Comparison of ENCODE assay signal across 1 cellular context in the genomic region with DNA sequence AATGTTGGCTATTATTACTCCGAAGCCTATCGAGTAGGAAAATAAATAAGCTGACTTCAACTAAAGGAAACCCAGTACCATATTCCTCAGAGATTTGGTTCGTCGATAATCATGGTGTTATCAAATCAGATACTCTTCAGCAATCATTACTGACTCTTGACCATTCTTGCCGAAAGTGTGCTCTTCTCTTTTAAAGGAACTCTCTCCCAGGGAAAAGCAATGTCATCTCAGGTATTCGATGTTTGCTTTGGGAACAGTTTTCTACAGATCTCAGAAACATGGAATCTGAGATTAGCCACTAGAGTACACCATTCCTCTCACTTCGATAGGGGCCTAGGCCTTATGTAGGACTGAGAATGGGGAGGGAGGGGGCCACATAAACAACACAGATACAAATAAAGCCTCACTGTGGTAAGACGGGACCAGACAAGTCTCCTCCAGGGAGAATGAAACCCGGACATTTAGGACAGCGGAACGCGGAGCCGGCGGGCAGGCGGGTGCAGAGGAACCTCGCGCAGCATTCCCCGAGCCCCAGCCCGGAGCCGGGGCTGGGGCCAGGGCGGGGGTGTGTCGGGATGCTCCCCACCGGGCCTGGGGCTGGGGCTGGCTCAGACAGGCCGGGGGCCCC.
A peak's percentile ranks its signal among the peaks of the same experiment; 100 is the strongest.
TF ChIP-seq lines count a peak whose summit lies in the region.

No MANE protein-coding gene starts in this region.

TF ChIP-seq in K562, 482 proteins besides CTCF, POLR2A, EP300 and RAD21:
- peak in 1 of 2 experiments; percentile 9; a peak in 1 of 4 replicates for TF ChIP-seq NRF1 (conservative IDR thresholded peaks at IDR 0.05 in 1 of 2, IDR thresholded peaks at IDR 0.05 in 1 of 2)
- TF ChIP-seq NFE2 (IDR thresholded peaks at IDR 0.05; ENCODE audit: low read depth), result 0 out of 2 replicates have a peak, but pooled peaks have one; percentile 9
- TF ChIP-seq, protein P1, sequence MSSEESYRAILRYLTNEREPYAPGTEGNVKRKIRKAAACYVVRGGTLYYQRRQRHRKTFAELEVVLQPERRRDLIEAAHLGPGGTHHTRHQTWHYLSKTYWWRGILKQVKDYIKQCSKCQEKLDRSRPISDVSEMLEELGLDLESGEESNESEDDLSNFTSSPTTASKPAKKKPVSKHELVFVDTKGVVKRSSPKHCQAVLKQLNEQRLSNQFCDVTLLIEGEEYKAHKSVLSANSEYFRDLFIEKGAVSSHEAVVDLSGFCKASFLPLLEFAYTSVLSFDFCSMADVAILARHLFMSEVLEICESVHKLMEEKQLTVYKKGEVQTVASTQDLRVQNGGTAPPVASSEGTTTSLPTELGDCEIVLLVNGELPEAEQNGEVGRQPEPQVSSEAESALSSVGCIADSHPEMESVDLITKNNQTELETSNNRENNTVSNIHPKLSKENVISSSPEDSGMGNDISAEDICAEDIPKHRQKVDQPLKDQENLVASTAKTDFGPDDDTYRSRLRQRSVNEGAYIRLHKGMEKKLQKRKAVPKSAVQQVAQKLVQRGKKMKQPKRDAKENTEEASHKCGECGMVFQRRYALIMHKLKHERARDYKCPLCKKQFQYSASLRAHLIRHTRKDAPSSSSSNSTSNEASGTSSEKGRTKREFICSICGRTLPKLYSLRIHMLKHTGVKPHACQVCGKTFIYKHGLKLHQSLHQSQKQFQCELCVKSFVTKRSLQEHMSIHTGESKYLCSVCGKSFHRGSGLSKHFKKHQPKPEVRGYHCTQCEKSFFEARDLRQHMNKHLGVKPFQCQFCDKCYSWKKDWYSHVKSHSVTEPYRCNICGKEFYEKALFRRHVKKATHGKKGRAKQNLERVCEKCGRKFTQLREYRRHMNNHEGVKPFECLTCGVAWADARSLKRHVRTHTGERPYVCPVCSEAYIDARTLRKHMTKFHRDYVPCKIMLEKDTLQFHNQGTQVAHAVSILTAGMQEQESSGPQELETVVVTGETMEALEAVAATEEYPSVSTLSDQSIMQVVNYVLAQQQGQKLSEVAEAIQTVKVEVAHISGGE (CRISPR knock-in tag; IDR thresholded peaks at IDR 0.05), result peak in 2 of 3 experiments; percentile 39 to 90; a peak in 3 of 6 replicates
- TF ChIP-seq, protein P2, sequence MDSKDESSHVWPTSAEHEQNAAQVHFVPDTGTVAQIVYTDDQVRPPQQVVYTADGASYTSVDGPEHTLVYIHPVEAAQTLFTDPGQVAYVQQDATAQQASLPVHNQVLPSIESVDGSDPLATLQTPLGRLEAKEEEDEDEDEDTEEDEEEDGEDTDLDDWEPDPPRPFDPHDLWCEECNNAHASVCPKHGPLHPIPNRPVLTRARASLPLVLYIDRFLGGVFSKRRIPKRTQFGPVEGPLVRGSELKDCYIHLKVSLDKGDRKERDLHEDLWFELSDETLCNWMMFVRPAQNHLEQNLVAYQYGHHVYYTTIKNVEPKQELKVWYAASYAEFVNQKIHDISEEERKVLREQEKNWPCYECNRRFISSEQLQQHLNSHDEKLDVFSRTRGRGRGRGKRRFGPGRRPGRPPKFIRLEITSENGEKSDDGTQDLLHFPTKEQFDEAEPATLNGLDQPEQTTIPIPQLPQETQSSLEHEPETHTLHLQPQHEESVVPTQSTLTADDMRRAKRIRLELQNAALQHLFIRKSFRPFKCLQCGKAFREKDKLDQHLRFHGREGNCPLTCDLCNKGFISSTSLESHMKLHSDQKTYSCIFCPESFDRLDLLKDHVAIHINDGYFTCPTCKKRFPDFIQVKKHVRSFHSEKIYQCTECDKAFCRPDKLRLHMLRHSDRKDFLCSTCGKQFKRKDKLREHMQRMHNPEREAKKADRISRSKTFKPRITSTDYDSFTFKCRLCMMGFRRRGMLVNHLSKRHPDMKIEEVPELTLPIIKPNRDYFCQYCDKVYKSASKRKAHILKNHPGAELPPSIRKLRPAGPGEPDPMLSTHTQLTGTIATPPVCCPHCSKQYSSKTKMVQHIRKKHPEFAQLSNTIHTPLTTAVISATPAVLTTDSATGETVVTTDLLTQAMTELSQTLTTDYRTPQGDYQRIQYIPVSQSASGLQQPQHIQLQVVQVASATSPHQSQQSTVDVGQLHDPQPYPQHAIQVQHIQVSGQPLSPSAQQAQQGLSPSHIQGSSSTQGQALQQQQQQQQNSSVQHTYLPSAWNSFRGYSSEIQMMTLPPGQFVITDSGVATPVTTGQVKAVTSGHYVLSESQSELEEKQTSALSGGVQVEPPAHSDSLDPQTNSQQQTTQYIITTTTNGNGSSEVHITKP (IDR thresholded peaks at IDR 0.05; ENCODE audit: partially characterized antibody), result peak; percentile 82
- peak; percentile 70; the same call in 1 of the 2 replicates for TF ChIP-seq TGIF2 (CRISPR knock-in tag; IDR thresholded peaks at IDR 0.05)
- TF ChIP-seq HCFC1 (IDR thresholded peaks at IDR 0.05; ENCODE audit: low read depth, low read length), result peak; percentile 11; the same call in 1 of the 2 replicates
- TF ChIP-seq, protein P3, sequence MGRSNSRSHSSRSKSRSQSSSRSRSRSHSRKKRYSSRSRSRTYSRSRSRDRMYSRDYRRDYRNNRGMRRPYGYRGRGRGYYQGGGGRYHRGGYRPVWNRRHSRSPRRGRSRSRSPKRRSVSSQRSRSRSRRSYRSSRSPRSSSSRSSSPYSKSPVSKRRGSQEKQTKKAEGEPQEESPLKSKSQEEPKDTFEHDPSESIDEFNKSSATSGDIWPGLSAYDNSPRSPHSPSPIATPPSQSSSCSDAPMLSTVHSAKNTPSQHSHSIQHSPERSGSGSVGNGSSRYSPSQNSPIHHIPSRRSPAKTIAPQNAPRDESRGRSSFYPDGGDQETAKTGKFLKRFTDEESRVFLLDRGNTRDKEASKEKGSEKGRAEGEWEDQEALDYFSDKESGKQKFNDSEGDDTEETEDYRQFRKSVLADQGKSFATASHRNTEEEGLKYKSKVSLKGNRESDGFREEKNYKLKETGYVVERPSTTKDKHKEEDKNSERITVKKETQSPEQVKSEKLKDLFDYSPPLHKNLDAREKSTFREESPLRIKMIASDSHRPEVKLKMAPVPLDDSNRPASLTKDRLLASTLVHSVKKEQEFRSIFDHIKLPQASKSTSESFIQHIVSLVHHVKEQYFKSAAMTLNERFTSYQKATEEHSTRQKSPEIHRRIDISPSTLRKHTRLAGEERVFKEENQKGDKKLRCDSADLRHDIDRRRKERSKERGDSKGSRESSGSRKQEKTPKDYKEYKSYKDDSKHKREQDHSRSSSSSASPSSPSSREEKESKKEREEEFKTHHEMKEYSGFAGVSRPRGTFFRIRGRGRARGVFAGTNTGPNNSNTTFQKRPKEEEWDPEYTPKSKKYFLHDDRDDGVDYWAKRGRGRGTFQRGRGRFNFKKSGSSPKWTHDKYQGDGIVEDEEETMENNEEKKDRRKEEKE (IDR thresholded peaks at IDR 0.05; ENCODE audit: borderline replicate concordance in 1 of 2, control insufficient read depth in 1 of 2, low read depth in 2 of 2, low read length in 1 of 2), result no peak
- TF ChIP-seq MXI1 (IDR thresholded peaks at IDR 0.05; ENCODE audit: low read depth, low read length), result 0 out of 2 replicates have a peak, but pooled peaks have one; percentile 6
- TF ChIP-seq, protein P4, sequence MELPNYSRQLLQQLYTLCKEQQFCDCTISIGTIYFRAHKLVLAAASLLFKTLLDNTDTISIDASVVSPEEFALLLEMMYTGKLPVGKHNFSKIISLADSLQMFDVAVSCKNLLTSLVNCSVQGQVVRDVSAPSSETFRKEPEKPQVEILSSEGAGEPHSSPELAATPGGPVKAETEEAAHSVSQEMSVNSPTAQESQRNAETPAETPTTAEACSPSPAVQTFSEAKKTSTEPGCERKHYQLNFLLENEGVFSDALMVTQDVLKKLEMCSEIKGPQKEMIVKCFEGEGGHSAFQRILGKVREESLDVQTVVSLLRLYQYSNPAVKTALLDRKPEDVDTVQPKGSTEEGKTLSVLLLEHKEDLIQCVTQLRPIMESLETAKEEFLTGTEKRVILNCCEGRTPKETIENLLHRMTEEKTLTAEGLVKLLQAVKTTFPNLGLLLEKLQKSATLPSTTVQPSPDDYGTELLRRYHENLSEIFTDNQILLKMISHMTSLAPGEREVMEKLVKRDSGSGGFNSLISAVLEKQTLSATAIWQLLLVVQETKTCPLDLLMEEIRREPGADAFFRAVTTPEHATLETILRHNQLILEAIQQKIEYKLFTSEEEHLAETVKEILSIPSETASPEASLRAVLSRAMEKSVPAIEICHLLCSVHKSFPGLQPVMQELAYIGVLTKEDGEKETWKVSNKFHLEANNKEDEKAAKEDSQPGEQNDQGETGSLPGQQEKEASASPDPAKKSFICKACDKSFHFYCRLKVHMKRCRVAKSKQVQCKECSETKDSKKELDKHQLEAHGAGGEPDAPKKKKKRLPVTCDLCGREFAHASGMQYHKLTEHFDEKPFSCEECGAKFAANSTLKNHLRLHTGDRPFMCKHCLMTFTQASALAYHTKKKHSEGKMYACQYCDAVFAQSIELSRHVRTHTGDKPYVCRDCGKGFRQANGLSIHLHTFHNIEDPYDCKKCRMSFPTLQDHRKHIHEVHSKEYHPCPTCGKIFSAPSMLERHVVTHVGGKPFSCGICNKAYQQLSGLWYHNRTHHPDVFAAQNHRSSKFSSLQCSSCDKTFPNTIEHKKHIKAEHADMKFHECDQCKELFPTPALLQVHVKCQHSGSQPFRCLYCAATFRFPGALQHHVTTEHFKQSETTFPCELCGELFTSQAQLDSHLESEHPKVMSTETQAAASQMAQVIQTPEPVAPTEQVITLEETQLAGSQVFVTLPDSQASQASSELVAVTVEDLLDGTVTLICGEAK (IDR thresholded peaks at IDR 0.05), result 0 out of 2 replicates have a peak, but pooled peaks have one; percentile 64
- TF ChIP-seq, protein P4 (CRISPR knock-in tag; IDR thresholded peaks at IDR 0.05), result no peak
- TF ChIP-seq ZBTB17 (CRISPR knock-in tag; IDR thresholded peaks at IDR 0.05), result no peak
- peak; percentile 5; the same call in 1 of the 2 replicates for TF ChIP-seq C11orf30 (IDR thresholded peaks at IDR 0.05; ENCODE audit: low read depth)
- TF ChIP-seq MEF2A (IDR thresholded peaks at IDR 0.05; ENCODE audit: control insufficient read depth, low read depth, low read length), result no peak
- TF ChIP-seq XRCC3 (IDR thresholded peaks at IDR 0.05), result no peak
- peak in 1 of 2 experiments; percentile 25; a peak in 1 of 4 replicates for TF ChIP-seq FOXK2 (conservative IDR thresholded peaks at IDR 0.05 in 1 of 2, IDR thresholded peaks at IDR 0.05 in 1 of 2; ENCODE audit: low read depth in 2 of 2)
- TF ChIP-seq ZNF354B (CRISPR knock-in tag; IDR thresholded peaks at IDR 0.05), result no peak
